ENCODE assay signal across 8 cellular contexts in the genomic region with DNA sequence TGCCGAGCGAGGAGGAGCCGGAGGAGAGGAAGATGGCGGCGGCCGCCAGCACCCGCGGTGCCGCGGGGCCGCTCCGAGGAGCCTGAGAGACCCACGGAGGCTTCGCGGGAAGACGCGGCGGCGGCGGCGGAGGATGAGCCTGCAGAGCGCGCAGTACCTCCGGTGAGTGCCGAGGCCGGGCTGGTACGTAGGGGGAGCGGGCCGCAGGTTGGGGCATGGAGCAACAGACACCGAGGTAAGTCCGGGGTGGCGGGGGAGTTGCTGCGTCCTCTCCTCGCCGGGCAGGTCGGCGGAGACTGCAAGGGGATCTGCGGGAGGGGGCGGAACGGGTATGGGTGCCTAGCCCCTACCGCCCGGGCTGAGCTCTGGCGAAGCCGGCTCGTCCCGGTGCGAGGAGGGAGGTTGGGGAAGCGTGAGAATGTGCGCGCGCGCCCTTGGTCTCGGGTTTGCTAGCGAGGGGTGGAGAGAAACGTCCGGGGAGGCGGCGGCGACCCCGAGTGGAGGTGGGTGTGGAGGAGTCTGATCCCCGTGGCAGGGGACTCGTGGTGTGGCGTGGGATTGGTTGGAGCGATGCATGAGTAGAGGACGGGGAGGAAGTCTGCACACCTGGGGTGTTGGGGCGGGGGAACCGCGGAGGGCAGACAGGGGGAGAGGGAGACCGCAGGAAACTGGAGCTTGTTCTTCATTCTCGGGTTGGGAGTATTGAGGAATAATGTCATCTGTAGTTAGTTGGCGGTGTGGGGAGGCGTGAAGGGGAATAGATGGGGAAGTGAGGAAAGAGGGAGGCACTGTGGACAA. TPM values are rescaled to one million over a fixed set of nuclear protein-coding genes. Genes with fewer than 3 reads are reported as not detected.
DNase-seq lines count a peak whose midpoint lies in the region; ATAC-seq and TF ChIP-seq lines count a peak whose summit lies in the region.

A gene with protein sequence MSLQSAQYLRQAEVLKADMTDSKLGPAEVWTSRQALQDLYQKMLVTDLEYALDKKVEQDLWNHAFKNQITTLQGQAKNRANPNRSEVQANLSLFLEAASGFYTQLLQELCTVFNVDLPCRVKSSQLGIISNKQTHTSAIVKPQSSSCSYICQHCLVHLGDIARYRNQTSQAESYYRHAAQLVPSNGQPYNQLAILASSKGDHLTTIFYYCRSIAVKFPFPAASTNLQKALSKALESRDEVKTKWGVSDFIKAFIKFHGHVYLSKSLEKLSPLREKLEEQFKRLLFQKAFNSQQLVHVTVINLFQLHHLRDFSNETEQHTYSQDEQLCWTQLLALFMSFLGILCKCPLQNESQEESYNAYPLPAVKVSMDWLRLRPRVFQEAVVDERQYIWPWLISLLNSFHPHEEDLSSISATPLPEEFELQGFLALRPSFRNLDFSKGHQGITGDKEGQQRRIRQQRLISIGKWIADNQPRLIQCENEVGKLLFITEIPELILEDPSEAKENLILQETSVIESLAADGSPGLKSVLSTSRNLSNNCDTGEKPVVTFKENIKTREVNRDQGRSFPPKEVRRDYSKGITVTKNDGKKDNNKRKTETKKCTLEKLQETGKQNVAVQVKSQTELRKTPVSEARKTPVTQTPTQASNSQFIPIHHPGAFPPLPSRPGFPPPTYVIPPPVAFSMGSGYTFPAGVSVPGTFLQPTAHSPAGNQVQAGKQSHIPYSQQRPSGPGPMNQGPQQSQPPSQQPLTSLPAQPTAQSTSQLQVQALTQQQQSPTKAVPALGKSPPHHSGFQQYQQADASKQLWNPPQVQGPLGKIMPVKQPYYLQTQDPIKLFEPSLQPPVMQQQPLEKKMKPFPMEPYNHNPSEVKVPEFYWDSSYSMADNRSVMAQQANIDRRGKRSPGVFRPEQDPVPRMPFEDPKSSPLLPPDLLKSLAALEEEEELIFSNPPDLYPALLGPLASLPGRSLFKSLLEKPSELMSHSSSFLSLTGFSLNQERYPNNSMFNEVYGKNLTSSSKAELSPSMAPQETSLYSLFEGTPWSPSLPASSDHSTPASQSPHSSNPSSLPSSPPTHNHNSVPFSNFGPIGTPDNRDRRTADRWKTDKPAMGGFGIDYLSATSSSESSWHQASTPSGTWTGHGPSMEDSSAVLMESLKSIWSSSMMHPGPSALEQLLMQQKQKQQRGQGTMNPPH (plus strand): TSS at position 12 of the 798 bp plus-strand sequence. CDS start 122 bp downstream, at position 134.

- peak; percentile 4 for ATAC-seq in activated CD8-positive, alpha-beta memory T cell treated with anti-CD3 and anti-CD28 coated beads, Interleukin-2, amount 10 ng/mL, durations not matched to agents 7 days and 5 days

- H3K4me3 Mint-ChIP-seq in activated CD8-positive, alpha-beta memory T cell treated with anti-CD3 and anti-CD28 coated beads, Interleukin-2, amount 10 ng/mL, durations not matched to agents 7 days and 5 days, result peak within 1 kb of the TSS; percentile 94

- H3K4me3 ChIP-seq in GM12865 (ENCODE audit: low read depth, low read length), result peak within 1 kb of the TSS; percentile 76
- H3K4me3 ChIP-seq in HAP-1, result peak within 1 kb of the TSS; percentile 77
- H3K4me3 ChIP-seq in muscle layer of colon (ENCODE audit: low read depth in 1 of 2, low read length in 2 of 2), result peak within 1 kb of the TSS; percentile 89 to 92

- CTCF ChIA-PET in activated CD8-positive, alpha-beta memory T cell treated with anti-CD3 and anti-CD28 coated beads, Interleukin-2, amount 10 ng/mL, durations not matched to agents 7 days and 5 days (lab: Charles Lee), result interaction anchor here (1.2 kb wide), 1 partner anchor 30 kb away, joined by 3 read pairs; no protein-coding TSS in a partner anchor

- DNase-seq in GM12865 (ENCODE audit: low read depth), result peak; percentile 64
- no peak for DNase-seq in HAP-1 (ENCODE audit: low spot score in 2 of 2)
- peak; percentile 83 for DNase-seq in NAMALWA (ENCODE audit: low spot score)
- DNase-seq in activated CD8-positive, alpha-beta memory T cell treated with anti-CD3 and anti-CD28 coated beads, Interleukin-2, amount 10 ng/mL, durations not matched to agents 7 days and 5 days, result peak; percentile 69
- DNase-seq in stimulated activated CD8-positive, alpha-beta memory T cell treated with anti-CD3 and anti-CD28 coated beads, Interleukin-7, amount 100 ng/mL, for 48 hours (ENCODE audit: extremely low read depth in 1 of 2, low read depth in 1 of 2), result peak; percentile 6 to 16
- no peak for DNase-seq in kidney glomerular epithelial cell (lab: John Stamatoyannopoulos, UW)

- H3K4me1 ChIP-seq in HAP-1, result peaks cover 35% of the 10 kb centered on the region
- H3K4me1 ChIP-seq in muscle layer of colon (ENCODE audit: insufficient read depth, low read length), result peaks cover 19% of the 10 kb centered on the region

- H3K27ac Mint-ChIP-seq in activated CD8-positive, alpha-beta memory T cell treated with anti-CD3 and anti-CD28 coated beads, Interleukin-2, amount 10 ng/mL, durations not matched to agents 7 days and 5 days, result peak within 1 kb of the TSS; percentile 97

- H3K27me3 ChIP-seq in HAP-1 (ENCODE audit: low read depth), result no peaks in the 10 kb centered on the region
- H3K27me3 ChIP-seq in muscle layer of colon (ENCODE audit: control insufficient read depth in 1 of 2, insufficient read depth in 2 of 2, low read length in 2 of 2), result no peaks in the 10 kb centered on the region

- no peak for TF ChIP-seq CTCF in GM12865 (IDR thresholded peaks at IDR 0.05; ENCODE audit: insufficient read depth, low read depth, low read length, missing control alignments)

- no peaks in the 10 kb centered on the region for H3K27me3 Mint-ChIP-seq in activated CD8-positive, alpha-beta memory T cell treated with anti-CD3 and anti-CD28 coated beads, Interleukin-2, amount 10 ng/mL, durations not matched to agents 7 days and 5 days

- in situ Hi-C loops in HAP-1 (cut with MboI; ENCODE audit: low sequenced_read_pairs) (no loop called here), endometrial microvascular endothelial cells (cut with HindIII; ENCODE audit: inconsistent ontology term, low pct_unique_long_range_greater_than_20kb, low sequenced_read_pairs) (no loop called here)

- H3K9ac ChIP-seq in muscle layer of colon (ENCODE audit: low read length), result peak within 1 kb of the TSS; percentile 85

- H3K9me3 Mint-ChIP-seq in activated CD8-positive, alpha-beta memory T cell treated with anti-CD3 and anti-CD28 coated beads, Interleukin-2, amount 10 ng/mL, durations not matched to agents 7 days and 5 days (ENCODE audit: low read depth), result no peaks in the 10 kb centered on the region

- H3K4me1 Mint-ChIP-seq in activated CD8-positive, alpha-beta memory T cell treated with anti-CD3 and anti-CD28 coated beads, Interleukin-2, amount 10 ng/mL, durations not matched to agents 7 days and 5 days, result peaks cover 23% of the 10 kb centered on the region

- H3K9me3 ChIP-seq in HAP-1 (no peaks in the 10 kb centered on the region), muscle layer of colon (ENCODE audit: low read length) (no peaks in the 10 kb centered on the region)

- no peaks in the 10 kb centered on the region for H3K36me3 ChIP-seq in HAP-1 (replicated peaks)
- no peaks in the 10 kb centered on the region for H3K36me3 ChIP-seq in muscle layer of colon (ENCODE audit: insufficient read depth, low read length)

- peak within 1 kb of the TSS; percentile 99 for H3K27ac ChIP-seq in muscle layer of colon (ENCODE audit: low read depth, low read length)

- H3K36me3 Mint-ChIP-seq in activated CD8-positive, alpha-beta memory T cell treated with anti-CD3 and anti-CD28 coated beads, Interleukin-2, amount 10 ng/mL, durations not matched to agents 7 days and 5 days, result peaks cover 12% of the 10 kb centered on the region

RNA-seq across cellular contexts. Expression of the gene that starts here (rescaled TPM):
- total RNA-seq in activated CD8-positive, alpha-beta memory T cell treated with anti-CD3 and anti-CD28 coated beads, Interleukin-2, amount 10 ng/mL, durations not matched to agents 7 days and 5 days, result 10 to 100 TPM; 80.2 to 87.8 TPM
- total RNA-seq in endometrial microvascular endothelial cells (ENCODE audit: inconsistent ontology term), result 28.7 TPM

Comparison
In these comparisons a context has a peak if more than half of its experiments do, and no peak if none do; other contexts are left out.
1. DNase-seq: peak in GM12865 (single experiment), NAMALWA (single experiment), activated CD8-positive, alpha-beta memory T cell treated with anti-CD3 and anti-CD28 coated beads, Interleukin-2, amount 10 ng/mL, durations not matched to agents 7 days and 5 days (single experiment) and stimulated activated CD8-positive, alpha-beta memory T cell treated with anti-CD3 and anti-CD28 coated beads, Interleukin-7, amount 100 ng/mL, for 48 hours (2 of 2); none in HAP-1 (0 of 2) and kidney glomerular epithelial cell (single experiment).
2. Peak in every context shown above with its lines, with median percentiles within 50 percentile points of each other: H3K4me3 ChIP-seq.